2 cellular contexts compared by ENCODE assay signal in the genomic region with DNA sequence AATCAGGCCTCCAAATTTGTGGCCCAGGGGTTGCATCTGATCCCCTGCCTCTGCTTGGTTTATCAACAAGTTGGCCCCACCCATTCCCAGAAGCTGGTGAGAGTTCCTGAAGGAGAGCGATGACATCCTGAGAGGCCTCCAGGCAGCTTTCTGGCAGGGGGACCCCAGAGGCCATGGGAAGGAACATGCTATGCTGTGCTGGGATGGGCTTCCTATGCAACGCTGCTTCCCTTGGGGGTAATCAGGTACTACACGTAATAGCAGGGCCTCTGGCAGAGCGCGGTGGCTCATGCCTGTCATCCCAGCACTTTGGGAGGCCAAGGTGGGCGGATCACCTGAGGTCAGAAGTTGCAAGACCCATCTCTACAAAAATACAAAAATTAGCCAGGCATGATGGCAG.
TF ChIP-seq lines count a peak whose summit lies in the region.

No MANE protein-coding gene starts in this region.

TF ChIP-seq in HepG2, 621 proteins besides CTCF, POLR2A, EP300 and RAD21:
- TF ChIP-seq, protein P1, sequence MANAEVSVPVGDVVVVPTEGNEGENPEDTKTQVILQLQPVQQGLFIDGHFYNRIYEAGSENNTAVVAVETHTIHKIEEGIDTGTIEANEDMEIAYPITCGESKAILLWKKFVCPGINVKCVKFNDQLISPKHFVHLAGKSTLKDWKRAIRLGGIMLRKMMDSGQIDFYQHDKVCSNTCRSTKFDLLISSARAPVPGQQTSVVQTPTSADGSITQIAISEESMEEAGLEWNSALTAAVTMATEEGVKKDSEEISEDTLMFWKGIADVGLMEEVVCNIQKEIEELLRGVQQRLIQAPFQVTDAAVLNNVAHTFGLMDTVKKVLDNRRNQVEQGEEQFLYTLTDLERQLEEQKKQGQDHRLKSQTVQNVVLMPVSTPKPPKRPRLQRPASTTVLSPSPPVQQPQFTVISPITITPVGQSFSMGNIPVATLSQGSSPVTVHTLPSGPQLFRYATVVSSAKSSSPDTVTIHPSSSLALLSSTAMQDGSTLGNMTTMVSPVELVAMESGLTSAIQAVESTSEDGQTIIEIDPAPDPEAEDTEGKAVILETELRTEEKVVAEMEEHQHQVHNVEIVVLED (CRISPR knock-in tag; IDR thresholded peaks at IDR 0.05; ENCODE audit: borderline replicate concordance), result no peak
- TF ChIP-seq ZNF788 (CRISPR knock-in tag; IDR thresholded peaks at IDR 0.05; ENCODE audit: borderline replicate concordance), result no peak

TF ChIP-seq in HEK293T, 16 proteins besides CTCF, POLR2A, EP300 and RAD21:
- no peak for TF ChIP-seq LEF1 (IDR thresholded peaks at IDR 0.05; ENCODE audit: borderline replicate concordance)
- TF ChIP-seq BHLHE40 (IDR thresholded peaks at IDR 0.05; ENCODE audit: borderline replicate concordance), result no peak
- TF ChIP-seq, protein P2, sequence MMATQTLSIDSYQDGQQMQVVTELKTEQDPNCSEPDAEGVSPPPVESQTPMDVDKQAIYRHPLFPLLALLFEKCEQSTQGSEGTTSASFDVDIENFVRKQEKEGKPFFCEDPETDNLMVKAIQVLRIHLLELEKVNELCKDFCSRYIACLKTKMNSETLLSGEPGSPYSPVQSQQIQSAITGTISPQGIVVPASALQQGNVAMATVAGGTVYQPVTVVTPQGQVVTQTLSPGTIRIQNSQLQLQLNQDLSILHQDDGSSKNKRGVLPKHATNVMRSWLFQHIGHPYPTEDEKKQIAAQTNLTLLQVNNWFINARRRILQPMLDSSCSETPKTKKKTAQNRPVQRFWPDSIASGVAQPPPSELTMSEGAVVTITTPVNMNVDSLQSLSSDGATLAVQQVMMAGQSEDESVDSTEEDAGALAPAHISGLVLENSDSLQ (IDR thresholded peaks at IDR 0.05), result no peak
